In genomic region chr9:120580591-120580896, GRCh38 we compare ENCODE assay signal across 9 cellular contexts. TPM values are rescaled to one million over a fixed set of nuclear protein-coding genes. Genes with fewer than 3 reads are reported as not detected.
DNase-seq lines count a peak whose midpoint lies in the region; ATAC-seq, FAIRE-seq and TF ChIP-seq lines count a peak whose summit lies in the region.
"Had no signal": no experiment of that assay in that cellular context is flagged by ENCODE, and none has a peak within 500 bp of the region (broad histone marks: within the 10 kb centered on the region; RNA-seq: fewer than 3 reads in every experiment).

No MANE protein-coding gene starts in this region.

- intact Hi-C loops in activated CD8-positive, alpha-beta T cell treated with anti-CD3 and anti-CD28 coated beads for 36 hours (cut with micrococcal nuclease) = no loop called here
- intact Hi-C loops in stomach (cut with DNase I; ENCODE audit: low total_unique reads) = no loop called here

- DNase-seq in T-helper 1 cell (no peak), keratinocyte (ENCODE audit: low read depth, low spot score) (no peak), stomach (no peak), COLO668 (lab: John Stamatoyannopoulos, UW; ENCODE audit: unreplicated experiment) (no peak), NCI-H510A treated with DMSO at 0.1 percent for 48 hours (lab: John Stamatoyannopoulos, UW) (no peak)
- DNase-seq in activated CD8-positive, alpha-beta T cell treated with anti-CD3 and anti-CD28 coated beads for 36 hours = no peak

- POLR2A ChIA-PET in activated CD8-positive, alpha-beta T cell treated with anti-CD3 and anti-CD28 coated beads for 36 hours (lab: Charles Lee) = no interaction called here

- no peaks in the 10 kb centered on the region for H3K27me3 Mint-ChIP-seq in T-helper 1 cell treated with Interleukin-12 subunit alpha and Interleukin-12 subunit beta and Interleukin-4 antibody, amounts not matched to agents 30 μg/mL and 1 μg/mL, for 36 hours (ENCODE audit: low read depth)
- H3K27me3 Mint-ChIP-seq in activated CD8-positive, alpha-beta T cell treated with anti-CD3 and anti-CD28 coated beads for 36 hours = no peaks in the 10 kb centered on the region

- peak overlapping the region; percentile 31 for H3K4me2 ChIP-seq in keratinocyte (ENCODE audit: control insufficient read depth, extremely low read depth, insufficient read depth, low read depth, low read length)

- peaks cover 42% of the 10 kb centered on the region for H3K79me2 ChIP-seq in keratinocyte (ENCODE audit: control insufficient read depth, insufficient read depth, low read length)

- FAIRE-seq in keratinocyte (lab: Jason Lieb, UNC) = no peak

- H3K27ac ChIP-seq in keratinocyte (ENCODE audit: control insufficient read depth, insufficient read depth, low read length) = no peak overlapping the region
- peak overlapping the region in 4 of 5 donors; percentile 83 to 91 (median 86) for H3K27ac ChIP-seq in stomach

- H2AFZ ChIP-seq in keratinocyte (ENCODE audit: control insufficient read depth, low read length) = peak overlapping the region; percentile 49

- no peak for TF ChIP-seq CTCF in activated CD8-positive, alpha-beta T cell treated with anti-CD3 and anti-CD28 coated beads for 36 hours (IDR thresholded peaks at IDR 0.05)
- TF ChIP-seq CTCF in keratinocyte (optimal IDR thresholded peaks at IDR 0.05 in 1 of 3, IDR thresholded peaks at IDR 0.05 in 1 of 3, conservative IDR thresholded peaks at IDR 0.05 in 1 of 3; ENCODE audit: extremely low read depth in 1 of 3, insufficient read depth in 2 of 3, low read length in 3 of 3) (no peak), stomach (IDR thresholded peaks at IDR 0.05) (no peak)

- H3K9me3 ChIP-seq in keratinocyte (ENCODE audit: control insufficient read depth, low read depth, low read length) (no peaks in the 10 kb centered on the region), stomach (no peaks in the 10 kb centered on the region)
- H3K9me3 ChIP-seq: thyroid gland had no signal

- no peak for ATAC-seq in activated CD8-positive, alpha-beta T cell treated with anti-CD3 and anti-CD28 coated beads for 36 hours
- ATAC-seq in GM19397 (IDR thresholded peaks at IDR 0.05; ENCODE audit: unreplicated experiment) = no peak

- CTCF ChIA-PET in activated CD8-positive, alpha-beta T cell treated with anti-CD3 and anti-CD28 coated beads for 36 hours (lab: Charles Lee) = interaction anchor here (1.4 kb wide), 1 partner anchor 401 kb away, joined by 3 read pairs; no protein-coding TSS in a partner anchor

- peak overlapping the region; percentile 92 for H3K4me3 Mint-ChIP-seq in T-helper 1 cell treated with Interleukin-12 subunit alpha and Interleukin-12 subunit beta and Interleukin-4 antibody, amounts not matched to agents 30 μg/mL and 1 μg/mL, for 36 hours
- peak overlapping the region; percentile 99 for H3K4me3 Mint-ChIP-seq in activated CD8-positive, alpha-beta T cell treated with anti-CD3 and anti-CD28 coated beads for 36 hours

- no peaks in the 10 kb centered on the region for H4K20me1 ChIP-seq in keratinocyte (ENCODE audit: control insufficient read depth, extremely low read depth, insufficient read depth, low read length)

- peaks cover 42% of the 10 kb centered on the region for H3K4me1 Mint-ChIP-seq in T-helper 1 cell treated with Interleukin-12 subunit alpha and Interleukin-12 subunit beta and Interleukin-4 antibody, amounts not matched to agents 30 μg/mL and 1 μg/mL, for 36 hours (ENCODE audit: low read depth)
- H3K4me1 Mint-ChIP-seq in activated CD8-positive, alpha-beta T cell treated with anti-CD3 and anti-CD28 coated beads for 36 hours (ENCODE audit: low read depth) = peaks cover 44% of the 10 kb centered on the region

- peak overlapping the region; percentile 93 for H3K27ac Mint-ChIP-seq in T-helper 1 cell treated with Interleukin-12 subunit alpha and Interleukin-12 subunit beta and Interleukin-4 antibody, amounts not matched to agents 30 μg/mL and 1 μg/mL, for 36 hours
- H3K27ac Mint-ChIP-seq in activated CD8-positive, alpha-beta T cell treated with anti-CD3 and anti-CD28 coated beads for 36 hours = peak overlapping the region; percentile 94

- TF ChIP-seq EP300 in stomach (IDR thresholded peaks at IDR 0.05) = no peak

- H3K9ac ChIP-seq in keratinocyte (ENCODE audit: control insufficient read depth, extremely low read depth, insufficient read depth, low read length) = no peak overlapping the region

- H3K27me3 ChIP-seq in keratinocyte (ENCODE audit: control insufficient read depth, extremely low read depth, insufficient read depth, low read length) = no peaks in the 10 kb centered on the region
- no peaks in the 10 kb centered on the region for H3K27me3 ChIP-seq in stomach
- H3K27me3 ChIP-seq: thyroid gland had no signal

- dilution Hi-C loops in keratinocyte (cut with MboI; ENCODE audit: extremely low pct_ligation_motif_present, low sequenced_read_pairs) = no loop called here

- no peak for TF ChIP-seq POLR2A in stomach (IDR thresholded peaks at IDR 0.05)

- H3K4me1 ChIP-seq in keratinocyte (ENCODE audit: control insufficient read depth, extremely low read depth, insufficient read depth, low read length) (peaks cover 8% of the 10 kb centered on the region), stomach (peaks cover 13 to 31% (median 26%) of the 10 kb centered on the region in 4 donors)

- H3K36me3 Mint-ChIP-seq in T-helper 1 cell treated with Interleukin-12 subunit alpha and Interleukin-12 subunit beta and Interleukin-4 antibody, amounts not matched to agents 30 μg/mL and 1 μg/mL, for 36 hours (ENCODE audit: low read depth) = peaks cover 12% of the 10 kb centered on the region
- peaks cover 17% of the 10 kb centered on the region for H3K36me3 Mint-ChIP-seq in activated CD8-positive, alpha-beta T cell treated with anti-CD3 and anti-CD28 coated beads for 36 hours (ENCODE audit: low read depth)

- WGBS in stomach, 5 donors = 96 to 100% (median 97%) methylated on average over 2 of the region's 2 CpGs

- H3K9me3 Mint-ChIP-seq in T-helper 1 cell treated with Interleukin-12 subunit alpha and Interleukin-12 subunit beta and Interleukin-4 antibody, amounts not matched to agents 30 μg/mL and 1 μg/mL, for 36 hours = peaks cover 4% of the 10 kb centered on the region
- H3K9me3 Mint-ChIP-seq in activated CD8-positive, alpha-beta T cell treated with anti-CD3 and anti-CD28 coated beads for 36 hours = no peaks in the 10 kb centered on the region

- H3K36me3 ChIP-seq in keratinocyte (ENCODE audit: control insufficient read depth in 2 of 2, extremely low read depth in 1 of 2, insufficient read depth in 2 of 2, low read length in 2 of 2) = no peaks in the 10 kb centered on the region
- peaks cover 0 to 21% (median 3%) of the 10 kb centered on the region in 4 donors for H3K36me3 ChIP-seq in stomach
- H3K36me3 ChIP-seq: thyroid gland had no signal

- no peaks in the 10 kb centered on the region for H3K9me1 ChIP-seq in keratinocyte (ENCODE audit: control insufficient read depth, extremely low read depth, insufficient read depth, low read length)

- H3K4me3 ChIP-seq in keratinocyte (ENCODE audit: control insufficient read depth in 2 of 3, extremely low read depth in 1 of 3, insufficient read depth in 2 of 3, low read depth in 1 of 3, low read length in 3 of 3) (peak overlapping the region in 1 of 3 experiments; percentile 1), stomach (peak overlapping the region; percentile 92 to 97 (median 94))

RNA-seq across cellular contexts. Expression of gene CDK5RAP2, which starts 0.6 kb away (rescaled TPM):
- total RNA-seq in activated CD8-positive, alpha-beta T cell treated with anti-CD3 and anti-CD28 coated beads for 36 hours = 10 to 100 TPM; 61.5 to 67.6 TPM
- polyA plus RNA-seq in keratinocyte (22.4 to 28.5 TPM (median 23.5 TPM) in 3 replicates), stomach (10 to 100 TPM; 24.7 to 25.3 (median 25.2) TPM)
- polyA plus RNA-seq in keratinocyte (2011; ENCODE audit: low read depth) = 27.5 TPM
- 20.1 and 20.3 TPM in 2 replicates for polyA plus RNA-seq in keratinocyte (2011; cell fraction: cytosol; rRNA removed)
- 59.2 and 60.4 TPM in 2 replicates for polyA plus RNA-seq in keratinocyte (2011; cell fraction: nucleus; rRNA removed)
- 13.5 and 24.7 TPM in 2 replicates for polyA plus RNA-seq in keratinocyte (2012; ENCODE audit: low replicate concordance)
- 24.5 to 49.3 TPM (median 32.8 TPM) in 3 replicates for polyA minus RNA-seq in keratinocyte
- 14.6 TPM for polyA minus RNA-seq in keratinocyte (2011; cell fraction: cytosol; rRNA and poly(A)+ RNA removed)
- 40.6 and 70.7 TPM in 2 replicates for polyA minus RNA-seq in keratinocyte (2011; cell fraction: nucleus; rRNA and poly(A)+ RNA removed)
- 100 to 1,000 TPM in 2 of 5 donors, 10 to 100 TPM in 3; 30.3 to 438 (median 59.7) TPM for total RNA-seq in stomach
